ENCODE assay signal across 26 cellular contexts in genomic region chr5:16606628-16607027, GRCh38. TPM values are rescaled to one million over a fixed set of nuclear protein-coding genes. Genes with fewer than 3 reads are reported as not detected.
"Had no signal": no experiment of that assay in that cellular context is flagged by ENCODE, and none has a peak within 500 bp of the region (broad histone marks: within the 10 kb centered on the region; RNA-seq: fewer than 3 reads in every experiment).

No MANE protein-coding gene starts in this region.

- DNase-seq: dorsolateral prefrontal cortex; effector CD4-positive, alpha-beta T cell; endodermal cell; foreskin keratinocyte; heart left ventricle; kidney; stimulated activated CD4-positive, alpha-beta T cell treated with anti-CD3 and anti-CD28 coated beads, Interleukin-2, amount 100 ng/mL, for 24 hours; stimulated activated CD4-positive, alpha-beta T cell treated with anti-CD3 and anti-CD28 coated beads, Interleukin-4, amount 100 ng/mL, for 24 hours; stimulated activated naive CD4-positive, alpha-beta T cell treated with Interleukin-2 at 50 U/mL for 16 hours; stomach; testis; tibial artery had no signal

- H3K4me1 Mint-ChIP-seq: nephron had no signal

- H3K27ac Mint-ChIP-seq: endodermal cell; memory B cell; nephron; neural progenitor cell; progenitor cell of endocrine pancreas; stimulated activated effector memory CD8-positive, alpha-beta T cell treated with anti-CD3 and anti-CD28 coated beads, Interleukin-12 subunit alpha, Interleukin-12 subunit beta, amount 100 ng/mL, for 72 hours; type B pancreatic cell had no signal

- H3K4me1 ChIP-seq: esophagus muscularis mucosa, foreskin keratinocyte, gastroesophageal sphincter, parathyroid adenoma, stomach, testis, tibial artery had no signal

- ATAC-seq: foreskin keratinocyte; gastroesophageal sphincter; left lobe of liver; sciatic nerve; stimulated activated effector memory CD8-positive, alpha-beta T cell treated with anti-CD3 and anti-CD28 coated beads, Interleukin-12 subunit alpha, Interleukin-12 subunit beta, amount 100 ng/mL, for 72 hours had no signal

- H3K27me3 ChIP-seq: dorsolateral prefrontal cortex, esophagus muscularis mucosa, gastroesophageal sphincter, heart left ventricle, hepatocyte, neural progenitor cell, stomach, testis, tibial artery had no signal

- H3K9me3 Mint-ChIP-seq: stimulated activated effector memory CD8-positive, alpha-beta T cell treated with anti-CD3 and anti-CD28 coated beads, Interleukin-12 subunit alpha, Interleukin-12 subunit beta, amount 100 ng/mL, for 72 hours; type B pancreatic cell had no signal

- H3K4me3 Mint-ChIP-seq: endodermal cell; memory B cell; nephron; neural progenitor cell; stimulated activated effector memory CD8-positive, alpha-beta T cell treated with anti-CD3 and anti-CD28 coated beads, Interleukin-12 subunit alpha, Interleukin-12 subunit beta, amount 100 ng/mL, for 72 hours; type B pancreatic cell had no signal

- H3K36me3 Mint-ChIP-seq: neural progenitor cell; stimulated activated effector memory CD8-positive, alpha-beta T cell treated with anti-CD3 and anti-CD28 coated beads, Interleukin-12 subunit alpha, Interleukin-12 subunit beta, amount 100 ng/mL, for 72 hours had no signal

- H3K4me3 ChIP-seq: dorsolateral prefrontal cortex, esophagus muscularis mucosa, gastroesophageal sphincter, heart left ventricle, hepatocyte, lung, neural progenitor cell, stomach, testis, tibial artery had no signal

- H3K27ac ChIP-seq: esophagus muscularis mucosa, foreskin keratinocyte, gastroesophageal sphincter, heart left ventricle, hepatocyte, neural progenitor cell, parathyroid adenoma, stomach, testis, tibial artery had no signal

- H3K36me3 ChIP-seq: esophagus muscularis mucosa, gastroesophageal sphincter, heart left ventricle, neural progenitor cell, stomach, tibial artery had no signal

- H3K9me3 ChIP-seq: esophagus muscularis mucosa, gastroesophageal sphincter, stomach, testis, tibial artery had no signal

RNA-seq across cellular contexts. Expression of gene RETREG1, which starts 10.2 kb away (rescaled TPM):
- polyA plus RNA-seq: endothelial cell of umbilical vein had no signal
